In genomic region chr1:9319789-9320519, GRCh38 we compare ENCODE assay signal across 18 cellular contexts. TPM values are rescaled to one million over a fixed set of nuclear protein-coding genes. Genes with fewer than 3 reads are reported as not detected.
A peak's percentile ranks its signal among the peaks of the same experiment; 100 is the strongest.
DNase-seq lines count a peak whose midpoint lies in the region; TF ChIP-seq lines count a peak whose summit lies in the region.
"Had no signal": no experiment of that assay in that cellular context is flagged by ENCODE, and none has a peak within 500 bp of the region (broad histone marks: within the 10 kb centered on the region; RNA-seq: fewer than 3 reads in every experiment).

No MANE protein-coding gene starts in this region.

- no peak overlapping the region for H3K27ac Mint-ChIP-seq in dendritic cell treated with granulocyte-macrophage colony-stimulating factor and Interleukin-4, amounts not matched to agents 40 ng/mL and 50 ng/mL, for 4 days
- H3K27ac Mint-ChIP-seq in nephron = peak overlapping the region; percentile 82 to 89 (median 85)
- no peak overlapping the region for H3K27ac Mint-ChIP-seq in activated CD4-positive, alpha-beta memory T cell treated with anti-CD3 and anti-CD28 coated beads, Interleukin-2, amount 10 ng/mL, durations not matched to agents 7 days and 5 days
- no peak overlapping the region for H3K27ac Mint-ChIP-seq in CD8-positive, alpha-beta memory T cell
- H3K27ac Mint-ChIP-seq: activated CD8-positive, alpha-beta memory T cell treated with anti-CD3 and anti-CD28 coated beads, Interleukin-2, amount 10 ng/mL, durations not matched to agents 7 days and 5 days; CD4-positive, alpha-beta T cell; T-helper 2 cell treated with Interferon-gamma antibody and Interleukin-4, amounts not matched to agents 5 μg/mL and 100 μg/mL, for 36 hours had no signal

- POLR2A ChIA-PET in activated CD4-positive, alpha-beta memory T cell treated with anti-CD3 and anti-CD28 coated beads, Interleukin-2, amount 10 ng/mL, durations not matched to agents 7 days and 5 days (lab: Charles Lee) = interaction anchor here (1.1 kb wide), 1 partner anchor 53 kb away, joined by 3 read pairs; no protein-coding TSS in a partner anchor
- POLR2A ChIA-PET in CD8-positive, alpha-beta memory T cell (lab: Charles Lee) = no interaction called here

- no peaks in the 10 kb centered on the region for H3K36me3 ChIP-seq in CD8-positive, alpha-beta memory T cell (ENCODE audit: insufficient read depth, low read length)

- H3K27me3 Mint-ChIP-seq in dendritic cell treated with granulocyte-macrophage colony-stimulating factor and Interleukin-4, amounts not matched to agents 40 ng/mL and 50 ng/mL, for 4 days = peaks cover 48% of the 10 kb centered on the region
- peaks cover 3% of the 10 kb centered on the region for H3K27me3 Mint-ChIP-seq in nephron (ENCODE audit: low read depth)
- no peaks in the 10 kb centered on the region for H3K27me3 Mint-ChIP-seq in activated CD4-positive, alpha-beta memory T cell treated with anti-CD3 and anti-CD28 coated beads, Interleukin-2, amount 10 ng/mL, durations not matched to agents 7 days and 5 days
- H3K27me3 Mint-ChIP-seq in CD8-positive, alpha-beta memory T cell = peaks cover 1 to 4% of the 10 kb centered on the region in 2 donors
- H3K27me3 Mint-ChIP-seq: activated CD8-positive, alpha-beta memory T cell treated with anti-CD3 and anti-CD28 coated beads, Interleukin-2, amount 10 ng/mL, durations not matched to agents 7 days and 5 days; CD4-positive, alpha-beta T cell had no signal

- peak; percentile 17 for DNase-seq in NCI-H345 (lab: John Stamatoyannopoulos, UW)
- no peak for DNase-seq in NCI-H345 treated with DMSO at 0.1 percent for 48 hours (lab: John Stamatoyannopoulos, UW; ENCODE audit: unreplicated experiment)
- DNase-seq in SIG-M5 treated with dmso at 0.1 percent for 504 hours (lab: John Stamatoyannopoulos, UW; ENCODE audit: unreplicated experiment) = no peak
- DNase-seq in activated CD4-positive, alpha-beta memory T cell treated with anti-CD3 and anti-CD28 coated beads, Interleukin-2, amount 10 ng/mL, durations not matched to agents 7 days and 5 days = no peak
- no peak for DNase-seq in CD8-positive, alpha-beta memory T cell
- no peak for DNase-seq in MV-4-11 (lab: John Stamatoyannopoulos, UW)
- DNase-seq: activated CD4-positive, CD25-positive, alpha-beta regulatory T cell treated with anti-CD3 and anti-CD28 coated beads, Interleukin-2, amount 50 U/mL, for 72 hours; activated CD8-positive, alpha-beta memory T cell treated with anti-CD3 and anti-CD28 coated beads, Interleukin-2, amount 10 ng/mL, durations not matched to agents 7 days and 5 days; activated effector memory CD4-positive, alpha-beta T cell treated with anti-CD3 and anti-CD28 coated beads, Interleukin-2, amount 50 U/mL, for 16 hours; amniotic stem cell; CD4-positive, alpha-beta T cell; stimulated activated CD4-positive, alpha-beta T cell treated with anti-CD3 and anti-CD28 coated beads, Interleukin-2, amount 100 ng/mL, for 48 hours had no signal

- H3K4me1 Mint-ChIP-seq in dendritic cell treated with granulocyte-macrophage colony-stimulating factor and Interleukin-4, amounts not matched to agents 40 ng/mL and 50 ng/mL, for 4 days (ENCODE audit: low read depth) = peaks cover 68% of the 10 kb centered on the region
- H3K4me1 Mint-ChIP-seq in nephron = peaks cover 39% of the 10 kb centered on the region
- H3K4me1 Mint-ChIP-seq in activated CD4-positive, alpha-beta memory T cell treated with anti-CD3 and anti-CD28 coated beads, Interleukin-2, amount 10 ng/mL, durations not matched to agents 7 days and 5 days = peaks cover 32% of the 10 kb centered on the region
- peaks cover 8 to 16% (median 15%) of the 10 kb centered on the region in 3 donors for H3K4me1 Mint-ChIP-seq in CD8-positive, alpha-beta memory T cell

- H3K4me1 ChIP-seq in CD8-positive, alpha-beta memory T cell (ENCODE audit: insufficient read depth, low read length) = no peaks in the 10 kb centered on the region

- H3K9me3 Mint-ChIP-seq in dendritic cell treated with granulocyte-macrophage colony-stimulating factor and Interleukin-4, amounts not matched to agents 40 ng/mL and 50 ng/mL, for 4 days = no peaks in the 10 kb centered on the region
- no peaks in the 10 kb centered on the region for H3K9me3 Mint-ChIP-seq in nephron
- H3K9me3 Mint-ChIP-seq in activated CD4-positive, alpha-beta memory T cell treated with anti-CD3 and anti-CD28 coated beads, Interleukin-2, amount 10 ng/mL, durations not matched to agents 7 days and 5 days = no peaks in the 10 kb centered on the region
- no peaks in the 10 kb centered on the region for H3K9me3 Mint-ChIP-seq in CD8-positive, alpha-beta memory T cell
- H3K9me3 Mint-ChIP-seq: CD4-positive, alpha-beta T cell; neural crest cell; T-helper 2 cell treated with Interferon-gamma antibody and Interleukin-4, amounts not matched to agents 5 μg/mL and 100 μg/mL, for 36 hours had no signal

- CTCF ChIA-PET in activated CD4-positive, alpha-beta memory T cell treated with anti-CD3 and anti-CD28 coated beads, Interleukin-2, amount 10 ng/mL, durations not matched to agents 7 days and 5 days (lab: Charles Lee) = no interaction called here
- CTCF ChIA-PET in CD8-positive, alpha-beta memory T cell (lab: Charles Lee) = no interaction called here

- H3K36me3 Mint-ChIP-seq in dendritic cell treated with granulocyte-macrophage colony-stimulating factor and Interleukin-4, amounts not matched to agents 40 ng/mL and 50 ng/mL, for 4 days (ENCODE audit: low read depth) = no peaks in the 10 kb centered on the region
- no peaks in the 10 kb centered on the region for H3K36me3 Mint-ChIP-seq in nephron (ENCODE audit: low read depth)
- H3K36me3 Mint-ChIP-seq in activated CD4-positive, alpha-beta memory T cell treated with anti-CD3 and anti-CD28 coated beads, Interleukin-2, amount 10 ng/mL, durations not matched to agents 7 days and 5 days (ENCODE audit: low read depth) = peaks cover 4% of the 10 kb centered on the region
- no peaks in the 10 kb centered on the region for H3K36me3 Mint-ChIP-seq in CD8-positive, alpha-beta memory T cell
- H3K36me3 Mint-ChIP-seq: activated CD8-positive, alpha-beta memory T cell treated with anti-CD3 and anti-CD28 coated beads, Interleukin-2, amount 10 ng/mL, durations not matched to agents 7 days and 5 days had no signal

- H3K4me3 ChIP-seq in CD8-positive, alpha-beta memory T cell (ENCODE audit: low read length) = no peak overlapping the region
- H3K4me3 ChIP-seq: lung, SJSA1 had no signal

- intact Hi-C loops in dendritic cell treated with granulocyte-macrophage colony-stimulating factor and Interleukin-4, amounts not matched to agents 40 ng/mL and 50 ng/mL, for 4 days (cut with micrococcal nuclease) = no loop called here

- no peaks in the 10 kb centered on the region for H3K9me3 ChIP-seq in CD8-positive, alpha-beta memory T cell (ENCODE audit: low read length)
- H3K9me3 ChIP-seq: SJSA1 had no signal

- TF ChIP-seq CTCF in nephron (IDR thresholded peaks at IDR 0.05; ENCODE audit: unreplicated experiment in 3 of 3) = no peak

- H3K27ac ChIP-seq in CD8-positive, alpha-beta memory T cell (ENCODE audit: low read depth, low read length) = no peak overlapping the region

- no peaks in the 10 kb centered on the region for H3K27me3 ChIP-seq in CD8-positive, alpha-beta memory T cell (ENCODE audit: insufficient read depth, low read length, poor library complexity, severe bottlenecking)
- H3K27me3 ChIP-seq: SJSA1 had no signal

- peak overlapping the region; percentile 47 for H3K4me3 Mint-ChIP-seq in dendritic cell treated with granulocyte-macrophage colony-stimulating factor and Interleukin-4, amounts not matched to agents 40 ng/mL and 50 ng/mL, for 4 days
- H3K4me3 Mint-ChIP-seq in nephron = peak overlapping the region; percentile 16 to 52 (median 44)
- no peak overlapping the region for H3K4me3 Mint-ChIP-seq in activated CD4-positive, alpha-beta memory T cell treated with anti-CD3 and anti-CD28 coated beads, Interleukin-2, amount 10 ng/mL, durations not matched to agents 7 days and 5 days
- no peak overlapping the region for H3K4me3 Mint-ChIP-seq in CD8-positive, alpha-beta memory T cell
- H3K4me3 Mint-ChIP-seq: activated CD8-positive, alpha-beta memory T cell treated with anti-CD3 and anti-CD28 coated beads, Interleukin-2, amount 10 ng/mL, durations not matched to agents 7 days and 5 days; CD4-positive, alpha-beta T cell; neural crest cell; T-helper 2 cell treated with Interferon-gamma antibody and Interleukin-4, amounts not matched to agents 5 μg/mL and 100 μg/mL, for 36 hours had no signal

RNA-seq across cellular contexts. Expression of gene SPSB1, which starts 27.3 kb away (rescaled TPM):
- 10 to 100 TPM; 17.4 to 18.0 TPM for total RNA-seq in activated CD4-positive, alpha-beta memory T cell treated with anti-CD3 and anti-CD28 coated beads, Interleukin-2, amount 10 ng/mL, durations not matched to agents 7 days and 5 days
- total RNA-seq in CD8-positive, alpha-beta memory T cell = 1 to 10 TPM in 1 of 2 experiments, under 1 TPM in 1; 0.92 to 1.2 TPM
- polyA plus RNA-seq in CD8-positive, alpha-beta memory T cell = 2.8 TPM

Comparison
In these comparisons a context has a peak if more than half of its experiments do, and no peak if none do; other contexts are left out.
1. H3K27ac Mint-ChIP-seq: peak in nephron (3 of 3); none in dendritic cell treated with granulocyte-macrophage colony-stimulating factor and Interleukin-4, amounts not matched to agents 40 ng/mL and 50 ng/mL, for 4 days (single experiment), activated CD4-positive, alpha-beta memory T cell treated with anti-CD3 and anti-CD28 coated beads, Interleukin-2, amount 10 ng/mL, durations not matched to agents 7 days and 5 days (single experiment) and CD8-positive, alpha-beta memory T cell (0 of 8).
2. H3K4me3 Mint-ChIP-seq: peak in dendritic cell treated with granulocyte-macrophage colony-stimulating factor and Interleukin-4, amounts not matched to agents 40 ng/mL and 50 ng/mL, for 4 days (single experiment) and nephron (3 of 3); none in activated CD4-positive, alpha-beta memory T cell treated with anti-CD3 and anti-CD28 coated beads, Interleukin-2, amount 10 ng/mL, durations not matched to agents 7 days and 5 days (single experiment) and CD8-positive, alpha-beta memory T cell (0 of 7).
3. RNA of gene SPSB1, which starts 27.3 kb away (total RNA-seq): 17.4 to 18.0 TPM in activated CD4-positive, alpha-beta memory T cell treated with anti-CD3 and anti-CD28 coated beads, Interleukin-2, amount 10 ng/mL, durations not matched to agents 7 days and 5 days; 0.92 to 1.2 TPM in CD8-positive, alpha-beta memory T cell; every median in the first group is over 4 times any median in the second.